19 cellular contexts compared by ENCODE assay signal in the genomic region with DNA sequence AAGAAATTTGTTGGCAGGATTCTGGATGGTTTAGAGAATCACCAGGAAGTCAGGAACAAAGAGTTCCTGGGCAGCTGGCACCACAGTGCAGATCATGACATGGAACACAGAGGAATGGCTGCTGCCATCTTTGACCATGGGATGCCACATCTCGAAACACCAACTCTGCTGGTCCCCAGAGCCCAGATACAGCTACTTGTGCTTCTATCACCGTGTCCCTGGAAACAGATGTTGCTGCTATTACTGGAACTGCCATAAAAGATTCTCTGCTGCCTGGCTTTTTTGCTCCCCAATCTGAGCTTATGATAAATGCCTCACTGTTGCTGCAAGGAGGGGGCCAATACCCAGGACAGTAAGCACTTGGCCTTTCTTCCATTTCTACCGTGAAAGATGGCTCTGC.
"Had no signal": no experiment of that assay in that cellular context is flagged by ENCODE, and none has a peak within 500 bp of the region (broad histone marks: within the 10 kb centered on the region; RNA-seq: fewer than 3 reads in every experiment).

No MANE protein-coding gene starts in this region.

- H3K27ac ChIP-seq: KMS-11 had no signal

- ATAC-seq: activated T-helper 17 cell treated with anti-CD3 and anti-CD28 coated beads, Interleukin-2, amount 50 U/mL, for 72 hours; PC-3; T-helper 17 cell had no signal

- DNase-seq: activated B cell treated with CpG ODN at 0.5 μM for 24 hours; activated CD4-positive, alpha-beta memory T cell treated with anti-CD3 and anti-CD28 coated beads, Interleukin-2, amount 10 ng/mL, durations not matched to agents 7 days and 5 days; activated CD4-positive, alpha-beta T cell treated with anti-CD3 and anti-CD28 coated beads, Interleukin-2, amount 50 U/mL, for 1 hour; activated gamma-delta T cell; activated naive CD4-positive, alpha-beta T cell treated with anti-CD3 and anti-CD28 coated beads for 36 hours; activated T-cell treated with anti-CD3 and anti-CD28 coated beads for 4 hours; activated T-cell treated with anti-CD3 and anti-CD28 coated beads, Interleukin-2, amount 50 U/mL, for 48 hours; amygdala; NCI-H1092; NCI-H1417; NCI-H1930; NCI-H446; NCI-H524; PC-3; SHP77; T-helper 17 cell; T1000 had no signal

- H3K9ac ChIP-seq: KMS-11 had no signal
